In the genomic region with DNA sequence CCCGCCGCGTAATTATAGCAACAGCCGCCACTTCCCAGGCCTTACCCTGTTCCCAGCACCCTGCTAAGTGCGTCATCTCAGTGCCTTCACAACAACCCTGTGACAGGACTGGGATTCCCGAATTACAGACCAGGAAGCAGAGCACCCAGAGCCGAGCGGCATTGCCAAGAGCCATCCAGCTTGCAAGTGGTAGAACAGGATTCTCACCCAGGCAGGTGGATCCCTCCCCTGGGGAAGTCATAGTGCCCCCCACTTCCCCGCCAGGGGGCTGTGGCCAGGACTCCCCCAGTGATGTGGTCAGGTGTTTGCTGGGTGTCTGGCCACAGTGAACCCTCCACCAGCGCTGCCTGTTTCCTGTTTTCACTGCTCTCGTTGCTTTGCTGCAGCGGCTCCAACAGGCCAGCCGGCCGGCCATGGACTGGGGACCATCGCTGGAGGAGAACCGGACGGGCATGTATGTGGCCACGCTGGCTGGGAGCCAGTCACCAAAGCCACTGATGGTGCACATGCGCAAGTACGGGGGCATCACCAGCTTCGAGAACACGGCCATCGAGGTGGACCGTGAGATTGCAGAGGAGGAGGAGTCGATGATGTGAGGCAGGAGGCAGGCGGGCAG, we compare ENCODE assay signal across 9 cellular contexts. TPM values are rescaled to one million over a fixed set of nuclear protein-coding genes. Genes with fewer than 3 reads are reported as not detected.
DNase-seq lines count a peak whose midpoint lies in the region; ATAC-seq and TF ChIP-seq lines count a peak whose summit lies in the region.
"Had no signal": no experiment of that assay in that cellular context is flagged by ENCODE, and none has a peak within 500 bp of the region (broad histone marks: within the 10 kb centered on the region; RNA-seq: fewer than 3 reads in every experiment).

No MANE protein-coding gene starts in this region.

- no peaks in the 10 kb centered on the region for H3K9me3 Mint-ChIP-seq in CD4-positive, alpha-beta memory T cell
- H3K9me3 Mint-ChIP-seq in naive B cell = peaks cover 0 to 2% (median 0%) of the 10 kb centered on the region in 7 donors

- CTCF ChIA-PET in CD4-positive, alpha-beta memory T cell (lab: Charles Lee; ENCODE audit: partially characterized antibody) = interaction anchor here (0.6 to 1.7 kb wide), 3 partner anchors 9 to 283 kb away, joined by 3 to 6 read pairs (median 4); no protein-coding TSS in a partner anchor

- peak in 4 of 5 donors; percentile 5 to 11 (median 7) for DNase-seq in CD4-positive, alpha-beta memory T cell
- peak; percentile 49 for DNase-seq in LNCaP clone FGC (ENCODE audit: low read depth)
- peak; percentile 83 for DNase-seq in brain microvascular endothelial cell
- DNase-seq in naive B cell = no peak
- DNase-seq in central memory CD4-positive, alpha-beta T cell = no peak
- DNase-seq in NCI-H1048 (lab: John Stamatoyannopoulos, UW) = no peak
- DNase-seq in NCI-H187 treated with DMSO at 0.1 percent for 48 hours (lab: John Stamatoyannopoulos, UW) = no peak
- DNase-seq: NCI-H526 had no signal

- peaks cover 9% of the 10 kb centered on the region for H3K4me1 ChIP-seq in CD4-positive, alpha-beta memory T cell (ENCODE audit: insufficient read depth, low read length)

- no peaks in the 10 kb centered on the region for H3K36me3 ChIP-seq in CD4-positive, alpha-beta memory T cell (ENCODE audit: insufficient read depth, low read length)
- H3K36me3 ChIP-seq in brain microvascular endothelial cell (replicated peaks) = no peaks in the 10 kb centered on the region

- no peaks in the 10 kb centered on the region for H3K36me3 Mint-ChIP-seq in CD4-positive, alpha-beta memory T cell
- H3K36me3 Mint-ChIP-seq in naive B cell = no peaks in the 10 kb centered on the region

- in situ Hi-C loops in brain microvascular endothelial cell (cut with HindIII; ENCODE audit: low pct_ligation_motif_present, low sequenced_read_pairs) = no loop called here

- no peaks in the 10 kb centered on the region for H3K27me3 ChIP-seq in CD4-positive, alpha-beta memory T cell (ENCODE audit: insufficient read depth, low read length)
- H3K27me3 ChIP-seq in brain microvascular endothelial cell (replicated peaks) = no peaks in the 10 kb centered on the region

- H3K27ac Mint-ChIP-seq in CD4-positive, alpha-beta memory T cell = peak overlapping the region in 2 of 7 donors; percentile 8 to 60
- no peak overlapping the region for H3K27ac Mint-ChIP-seq in naive B cell

- no peaks in the 10 kb centered on the region for H3K9me3 ChIP-seq in CD4-positive, alpha-beta memory T cell (ENCODE audit: control insufficient read depth in 1 of 2, low read length in 2 of 2)

- H3K4me1 Mint-ChIP-seq in CD4-positive, alpha-beta memory T cell = peaks cover 4 to 21% (median 10%) of the 10 kb centered on the region in 4 donors
- peaks cover 0 to 16% (median 15%) of the 10 kb centered on the region in 3 donors for H3K4me1 Mint-ChIP-seq in naive B cell

- peak; percentile 42 to 53 for ATAC-seq in naive B cell (ENCODE audit: low read depth in 2 of 2)
- ATAC-seq in HG03520 (IDR thresholded peaks at IDR 0.05; ENCODE audit: unreplicated experiment) = no peak

- peak overlapping the region in 7 of 8 donors; percentile 33 to 63 (median 49) for H3K4me3 Mint-ChIP-seq in CD4-positive, alpha-beta memory T cell
- peak overlapping the region in 4 of 8 donors; percentile 10 to 41 (median 34) for H3K4me3 Mint-ChIP-seq in naive B cell

- H3K27me3 Mint-ChIP-seq in CD4-positive, alpha-beta memory T cell = peaks cover 6 to 9% of the 10 kb centered on the region in 2 donors
- peaks cover 13 to 57% (median 49%) of the 10 kb centered on the region in 3 donors for H3K27me3 Mint-ChIP-seq in naive B cell

- POLR2A ChIA-PET in CD4-positive, alpha-beta memory T cell (lab: Charles Lee; ENCODE audit: partially characterized antibody) = no interaction called here

- TF ChIP-seq CTCF in LNCaP clone FGC (IDR thresholded peaks at IDR 0.05; ENCODE audit: control insufficient read depth, extremely low read depth, insufficient read depth) = no peak
- no peak for TF ChIP-seq CTCF in brain microvascular endothelial cell (IDR thresholded peaks at IDR 0.05; ENCODE audit: low read depth, low read length, missing control alignments)

- no peak overlapping the region for H3K4me3 ChIP-seq in CD4-positive, alpha-beta memory T cell (ENCODE audit: low read length in 2 of 2)
- H3K4me3 ChIP-seq in LNCaP clone FGC (ENCODE audit: low read depth, low read length) = no peak overlapping the region
- H3K4me3 ChIP-seq in brain microvascular endothelial cell (ENCODE audit: low read depth, low read length) = no peak overlapping the region

- intact Hi-C loops in CD4-positive, alpha-beta memory T cell (cut with micrococcal nuclease) = no loop called here

- no peak overlapping the region for H3K27ac ChIP-seq in CD4-positive, alpha-beta memory T cell (ENCODE audit: low read depth, low read length)
- peak overlapping the region; percentile 37 for H3K27ac ChIP-seq in brain microvascular endothelial cell

RNA-seq across cellular contexts. Expression of a gene that starts 19.3 kb away (rescaled TPM):
- not detected for total RNA-seq in CD4-positive, alpha-beta memory T cell
- not detected for polyA plus RNA-seq in CD4-positive, alpha-beta memory T cell
- not detected for polyA plus RNA-seq in naive B cell (ENCODE audit: low read depth in 6 of 6)

RNA-seq across cellular contexts. Expression of a gene that starts 42.5 kb away (rescaled TPM):
- total RNA-seq in CD4-positive, alpha-beta memory T cell = not detected
- not detected for polyA plus RNA-seq in CD4-positive, alpha-beta memory T cell
- not detected for polyA plus RNA-seq in naive B cell (ENCODE audit: low read depth in 6 of 6)

RNA-seq across cellular contexts. Expression of a gene that starts 53.5 kb away (rescaled TPM):
- not detected for total RNA-seq in CD4-positive, alpha-beta memory T cell
- polyA plus RNA-seq in CD4-positive, alpha-beta memory T cell = not detected
- polyA plus RNA-seq in naive B cell (ENCODE audit: low read depth in 6 of 6) = 1 to 10 TPM in 3 of 6 donors, under 1 TPM in 2, not detected in 1; 0.09 to 1.8 (median 1.1) TPM

Comparison
In these comparisons a context has a peak if more than half of its experiments do, and no peak if none do; other contexts are left out.
1. DNase-seq: peak in CD4-positive, alpha-beta memory T cell (4 of 5), LNCaP clone FGC (single experiment) and brain microvascular endothelial cell (single experiment); none in naive B cell (single experiment), central memory CD4-positive, alpha-beta T cell (single experiment), NCI-H1048 (single experiment) and NCI-H187 treated with DMSO at 0.1 percent for 48 hours (single experiment).